Comparison of ENCODE assay signal across 1 cellular context in the genomic region with DNA sequence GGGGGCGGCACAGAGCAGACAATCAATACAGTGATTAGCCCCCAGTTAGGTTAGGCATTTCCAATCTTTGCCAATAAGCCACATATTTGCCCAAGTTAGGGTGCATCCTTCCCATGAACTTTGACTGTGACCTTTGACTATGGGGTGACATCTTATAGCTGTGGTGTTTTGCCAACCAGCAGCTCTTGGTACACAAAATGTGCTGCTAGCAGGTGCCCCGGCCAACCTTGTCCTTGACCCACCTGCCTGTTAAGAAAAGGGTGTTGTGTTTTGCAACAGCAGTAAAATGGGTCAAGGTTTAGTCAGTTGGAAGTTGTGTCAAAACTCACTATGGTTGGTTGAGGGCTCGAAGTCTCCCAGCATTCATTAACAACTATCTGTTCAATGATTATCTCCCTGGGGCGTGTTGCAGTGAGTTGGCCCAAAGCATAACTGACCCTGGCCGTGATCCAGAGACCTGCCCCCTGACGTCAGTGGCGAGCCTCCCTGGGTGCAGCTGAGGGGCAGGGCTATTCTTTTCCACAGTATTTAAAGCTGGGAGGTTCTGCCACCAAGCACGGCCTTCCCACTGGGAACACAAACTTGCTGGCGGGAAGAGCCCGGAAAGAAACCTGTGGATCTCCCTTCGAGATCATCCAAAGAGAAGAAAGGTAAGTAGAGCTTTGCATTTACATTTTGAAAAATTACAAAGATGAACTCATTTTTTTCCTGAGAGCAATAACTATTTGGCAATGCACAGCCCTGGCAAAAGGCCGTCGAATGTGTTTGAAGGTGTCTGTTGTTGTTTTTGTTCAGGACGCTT.
TF ChIP-seq lines count a peak whose summit lies in the region.

Gene PCK1, plus strand, starts transcription at position 557 of the 802 bp plus-strand sequence. CDS start 302 bp downstream, outside the sequence.

TF ChIP-seq in HepG2, 621 proteins besides CTCF, POLR2A, EP300 and RAD21 (continued from another document and continues in another):
- peak; percentile 83; the same call in 1 of the 2 replicates for TF ChIP-seq ZNF710 (CRISPR knock-in tag; IDR thresholded peaks at IDR 0.05; ENCODE audit: borderline replicate concordance)
- peak; percentile 85 for TF ChIP-seq ONECUT2 (CRISPR knock-in tag; IDR thresholded peaks at IDR 0.05)
- no peak for TF ChIP-seq NRL (CRISPR knock-in tag; IDR thresholded peaks at IDR 0.05; ENCODE audit: borderline replicate concordance)
- TF ChIP-seq NR2C2 (CRISPR knock-in tag; IDR thresholded peaks at IDR 0.05; ENCODE audit: borderline replicate concordance), result peak; percentile 96
- TF ChIP-seq, protein P1, sequence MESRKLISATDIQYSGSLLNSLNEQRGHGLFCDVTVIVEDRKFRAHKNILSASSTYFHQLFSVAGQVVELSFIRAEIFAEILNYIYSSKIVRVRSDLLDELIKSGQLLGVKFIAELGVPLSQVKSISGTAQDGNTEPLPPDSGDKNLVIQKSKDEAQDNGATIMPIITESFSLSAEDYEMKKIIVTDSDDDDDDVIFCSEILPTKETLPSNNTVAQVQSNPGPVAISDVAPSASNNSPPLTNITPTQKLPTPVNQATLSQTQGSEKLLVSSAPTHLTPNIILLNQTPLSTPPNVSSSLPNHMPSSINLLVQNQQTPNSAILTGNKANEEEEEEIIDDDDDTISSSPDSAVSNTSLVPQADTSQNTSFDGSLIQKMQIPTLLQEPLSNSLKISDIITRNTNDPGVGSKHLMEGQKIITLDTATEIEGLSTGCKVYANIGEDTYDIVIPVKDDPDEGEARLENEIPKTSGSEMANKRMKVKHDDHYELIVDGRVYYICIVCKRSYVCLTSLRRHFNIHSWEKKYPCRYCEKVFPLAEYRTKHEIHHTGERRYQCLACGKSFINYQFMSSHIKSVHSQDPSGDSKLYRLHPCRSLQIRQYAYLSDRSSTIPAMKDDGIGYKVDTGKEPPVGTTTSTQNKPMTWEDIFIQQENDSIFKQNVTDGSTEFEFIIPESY (CRISPR knock-in tag; IDR thresholded peaks at IDR 0.05), result peak; percentile 30; the same call in 1 of the 2 replicates
- TF ChIP-seq MBNL3 (CRISPR knock-in tag; conservative IDR thresholded peaks at IDR 0.05), result peak; percentile 71; the same call in 1 of the 2 replicates
- peak; percentile 54; the same call in 1 of the 2 replicates for TF ChIP-seq ZBTB4 (CRISPR knock-in tag; IDR thresholded peaks at IDR 0.05; ENCODE audit: borderline replicate concordance)
- TF ChIP-seq ZNF253 (CRISPR knock-in tag; IDR thresholded peaks at IDR 0.05; ENCODE audit: borderline replicate concordance), result no peak
- TF ChIP-seq ZBTB21 (CRISPR knock-in tag; IDR thresholded peaks at IDR 0.05), result peak; percentile 71
- TF ChIP-seq TBL1XR1 (IDR thresholded peaks at IDR 0.05; ENCODE audit: borderline replicate concordance, low read length, partially characterized antibody), result peak; percentile 99
- no peak for TF ChIP-seq ZNF33A (CRISPR knock-in tag; IDR thresholded peaks at IDR 0.05; ENCODE audit: borderline replicate concordance)
- peak; percentile 90 for TF ChIP-seq JUND (CRISPR knock-in tag; IDR thresholded peaks at IDR 0.05)
- TF ChIP-seq, protein P2, sequence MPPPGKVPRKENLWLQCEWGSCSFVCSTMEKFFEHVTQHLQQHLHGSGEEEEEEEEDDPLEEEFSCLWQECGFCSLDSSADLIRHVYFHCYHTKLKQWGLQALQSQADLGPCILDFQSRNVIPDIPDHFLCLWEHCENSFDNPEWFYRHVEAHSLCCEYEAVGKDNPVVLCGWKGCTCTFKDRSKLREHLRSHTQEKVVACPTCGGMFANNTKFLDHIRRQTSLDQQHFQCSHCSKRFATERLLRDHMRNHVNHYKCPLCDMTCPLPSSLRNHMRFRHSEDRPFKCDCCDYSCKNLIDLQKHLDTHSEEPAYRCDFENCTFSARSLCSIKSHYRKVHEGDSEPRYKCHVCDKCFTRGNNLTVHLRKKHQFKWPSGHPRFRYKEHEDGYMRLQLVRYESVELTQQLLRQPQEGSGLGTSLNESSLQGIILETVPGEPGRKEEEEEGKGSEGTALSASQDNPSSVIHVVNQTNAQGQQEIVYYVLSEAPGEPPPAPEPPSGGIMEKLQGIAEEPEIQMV (CRISPR knock-in tag; IDR thresholded peaks at IDR 0.05; ENCODE audit: low read depth), result peak; percentile 92
- peak; percentile 74 for TF ChIP-seq PHF5A (CRISPR knock-in tag; IDR thresholded peaks at IDR 0.05; ENCODE audit: low read depth, unreplicated experiment)
- TF ChIP-seq ZNF552 (CRISPR knock-in tag; IDR thresholded peaks at IDR 0.05; ENCODE audit: borderline replicate concordance), result peak; percentile 33
- TF ChIP-seq, protein P3, sequence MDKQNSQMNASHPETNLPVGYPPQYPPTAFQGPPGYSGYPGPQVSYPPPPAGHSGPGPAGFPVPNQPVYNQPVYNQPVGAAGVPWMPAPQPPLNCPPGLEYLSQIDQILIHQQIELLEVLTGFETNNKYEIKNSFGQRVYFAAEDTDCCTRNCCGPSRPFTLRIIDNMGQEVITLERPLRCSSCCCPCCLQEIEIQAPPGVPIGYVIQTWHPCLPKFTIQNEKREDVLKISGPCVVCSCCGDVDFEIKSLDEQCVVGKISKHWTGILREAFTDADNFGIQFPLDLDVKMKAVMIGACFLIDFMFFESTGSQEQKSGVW (CRISPR knock-in tag; IDR thresholded peaks at IDR 0.05; ENCODE audit: borderline replicate concordance), result peak; percentile 97
- TF ChIP-seq SIX4 (CRISPR knock-in tag; IDR thresholded peaks at IDR 0.05), result peak; percentile 69
- peak; percentile 90 for TF ChIP-seq SOX13 (IDR thresholded peaks at IDR 0.05)
- peak in 1 of 2 experiments; percentile 86; a peak in 2 of 4 replicates for TF ChIP-seq SOX13 (CRISPR knock-in tag; conservative IDR thresholded peaks at IDR 0.05 in 1 of 2, IDR thresholded peaks at IDR 0.05 in 1 of 2)
- peak; percentile 37; the same call in 1 of the 2 replicates for TF ChIP-seq TGIF2 (CRISPR knock-in tag; IDR thresholded peaks at IDR 0.05)
- TF ChIP-seq BCL6 (CRISPR knock-in tag; IDR thresholded peaks at IDR 0.05), result peak; percentile 98
- no peak; the same call in none of the 2 replicates for TF ChIP-seq KDM1A (CRISPR knock-in tag; IDR thresholded peaks at IDR 0.05)
- peak; percentile 94; the same call in 1 of the 2 replicates for TF ChIP-seq AHDC1 (CRISPR knock-in tag; IDR thresholded peaks at IDR 0.05; ENCODE audit: borderline replicate concordance)
- TF ChIP-seq ZNF709 (CRISPR knock-in tag; IDR thresholded peaks at IDR 0.05), result peak; percentile 62
- TF ChIP-seq, protein P4, sequence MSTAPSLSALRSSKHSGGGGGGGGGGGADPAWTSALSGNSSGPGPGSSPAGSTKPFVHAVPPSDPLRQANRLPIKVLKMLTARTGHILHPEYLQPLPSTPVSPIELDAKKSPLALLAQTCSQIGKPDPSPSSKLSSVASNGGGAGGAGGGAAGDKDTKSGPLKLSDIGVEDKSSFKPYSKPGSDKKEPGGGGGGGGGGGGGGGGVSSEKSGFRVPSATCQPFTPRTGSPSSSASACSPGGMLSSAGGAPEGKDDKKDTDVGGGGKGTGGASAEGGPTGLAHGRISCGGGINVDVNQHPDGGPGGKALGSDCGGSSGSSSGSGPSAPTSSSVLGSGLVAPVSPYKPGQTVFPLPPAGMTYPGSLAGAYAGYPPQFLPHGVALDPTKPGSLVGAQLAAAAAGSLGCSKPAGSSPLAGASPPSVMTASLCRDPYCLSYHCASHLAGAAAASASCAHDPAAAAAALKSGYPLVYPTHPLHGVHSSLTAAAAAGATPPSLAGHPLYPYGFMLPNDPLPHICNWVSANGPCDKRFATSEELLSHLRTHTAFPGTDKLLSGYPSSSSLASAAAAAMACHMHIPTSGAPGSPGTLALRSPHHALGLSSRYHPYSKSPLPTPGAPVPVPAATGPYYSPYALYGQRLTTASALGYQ (CRISPR knock-in tag; IDR thresholded peaks at IDR 0.05), result peak; percentile 94
- TF ChIP-seq ARNT2 (CRISPR knock-in tag; IDR thresholded peaks at IDR 0.05; ENCODE audit: low read depth), result 0 out of 2 replicates have a peak, but pooled peaks have one; percentile 18
- TF ChIP-seq TARDBP (CRISPR knock-in tag; IDR thresholded peaks at IDR 0.05), result peak; percentile 95
- peak; percentile 74 for TF ChIP-seq ZNF30 (CRISPR knock-in tag; IDR thresholded peaks at IDR 0.05)
- no peak for TF ChIP-seq AGO1 (IDR thresholded peaks at IDR 0.05; ENCODE audit: low read depth, low read length, poor library complexity, severe bottlenecking)
- no peak for TF ChIP-seq PRPF4 (IDR thresholded peaks at IDR 0.05; ENCODE audit: low read depth, low read length, poor library complexity, severe bottlenecking)
- 0 out of 2 replicates have a peak, but pooled peaks have one; percentile 18 for TF ChIP-seq ZNF790 (CRISPR knock-in tag; IDR thresholded peaks at IDR 0.05; ENCODE audit: borderline replicate concordance)
- no peak; the same call in 1 of the 2 replicates for TF ChIP-seq ZNF83 (CRISPR knock-in tag; IDR thresholded peaks at IDR 0.05; ENCODE audit: borderline replicate concordance)
- no peak for TF ChIP-seq SOX6 (IDR thresholded peaks at IDR 0.05)
- peak; percentile 98 for TF ChIP-seq SOX6 (CRISPR knock-in tag; IDR thresholded peaks at IDR 0.05)
- TF ChIP-seq, protein P5, sequence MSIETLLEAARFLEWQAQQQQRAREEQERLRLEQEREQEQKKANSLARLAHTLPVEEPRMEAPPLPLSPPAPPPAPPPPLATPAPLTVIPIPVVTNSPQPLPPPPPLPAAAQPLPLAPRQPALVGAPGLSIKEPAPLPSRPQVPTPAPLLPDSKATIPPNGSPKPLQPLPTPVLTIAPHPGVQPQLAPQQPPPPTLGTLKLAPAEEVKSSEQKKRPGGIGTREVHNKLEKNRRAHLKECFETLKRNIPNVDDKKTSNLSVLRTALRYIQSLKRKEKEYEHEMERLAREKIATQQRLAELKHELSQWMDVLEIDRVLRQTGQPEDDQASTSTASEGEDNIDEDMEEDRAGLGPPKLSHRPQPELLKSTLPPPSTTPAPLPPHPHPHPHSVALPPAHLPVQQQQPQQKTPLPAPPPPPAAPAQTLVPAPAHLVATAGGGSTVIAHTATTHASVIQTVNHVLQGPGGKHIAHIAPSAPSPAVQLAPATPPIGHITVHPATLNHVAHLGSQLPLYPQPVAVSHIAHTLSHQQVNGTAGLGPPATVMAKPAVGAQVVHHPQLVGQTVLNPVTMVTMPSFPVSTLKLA (IDR thresholded peaks at IDR 0.05), result peak; percentile 50
- TF ChIP-seq ZNF224 (CRISPR knock-in tag; IDR thresholded peaks at IDR 0.05), result no peak
- TF ChIP-seq DMAP1 (CRISPR knock-in tag; IDR thresholded peaks at IDR 0.05), result peak; percentile 51; the same call in 1 of the 2 replicates
